17 cellular contexts compared by ENCODE assay signal in the genomic region with DNA sequence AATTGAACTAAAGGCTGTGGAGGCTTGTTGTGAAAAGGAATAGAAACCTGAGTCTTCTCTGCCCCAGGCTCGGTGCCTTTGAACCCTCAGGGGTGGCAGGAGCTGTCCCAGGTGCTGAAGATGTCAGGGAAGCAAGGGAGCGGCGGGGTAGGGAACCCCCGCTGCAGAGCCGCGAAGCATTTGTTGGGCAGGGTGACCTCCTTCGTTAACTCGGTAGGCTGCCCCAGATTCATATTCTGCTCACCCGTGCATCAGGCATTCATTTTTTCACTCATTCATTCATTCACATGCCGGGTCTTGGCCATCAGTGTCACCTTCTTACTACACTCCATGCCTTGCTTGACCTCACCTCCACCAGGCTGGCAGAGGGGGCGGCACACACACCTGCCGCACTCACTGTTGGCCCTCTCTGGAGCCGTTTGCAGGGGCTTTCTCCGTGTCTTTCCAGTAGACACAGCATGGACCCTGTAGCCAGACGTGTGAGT.
DNase-seq lines count a peak whose midpoint lies in the region; ATAC-seq, FAIRE-seq and TF ChIP-seq lines count a peak whose summit lies in the region.
"Had no signal": no experiment of that assay in that cellular context is flagged by ENCODE, and none has a peak within 500 bp of the region (broad histone marks: within the 10 kb centered on the region; RNA-seq: fewer than 3 reads in every experiment).

No MANE protein-coding gene starts in this region.

- H3K4me1 ChIP-seq in DND-41 (ENCODE audit: insufficient read depth, low read length) (no peaks in the 10 kb centered on the region), HEK293 (ENCODE audit: control insufficient read depth, insufficient read depth, low read length) (0 out of 2 replicates have a peak, but pooled peaks cover 6% of the 10 kb centered on the region), neural progenitor cell (no peaks in the 10 kb centered on the region)
- no peaks in the 10 kb centered on the region for H3K4me1 ChIP-seq in naive thymus-derived CD4-positive, alpha-beta T cell (ENCODE audit: control insufficient read depth in 2 of 2, insufficient read depth in 2 of 2, low read length in 2 of 2)
- H3K4me1 ChIP-seq: gastroesophageal sphincter, vagina had no signal

- H3K9me3 Mint-ChIP-seq in chondrocyte (ENCODE audit: low read depth) (peaks cover 35% of the 10 kb centered on the region), neural progenitor cell (peaks cover 2% of the 10 kb centered on the region)
- peaks cover 0 to 3% (median 0%) of the 10 kb centered on the region in 11 donors for H3K9me3 Mint-ChIP-seq in naive thymus-derived CD4-positive, alpha-beta T cell
- H3K9me3 Mint-ChIP-seq: stimulated activated effector memory CD8-positive, alpha-beta T cell treated with anti-CD3 and anti-CD28 coated beads, Interleukin-12 subunit alpha, Interleukin-12 subunit beta, amount 100 ng/mL, for 72 hours had no signal

- peak; percentile 54 for DNase-seq in DND-41
- peak; percentile 61 for DNase-seq in chondrocyte (ENCODE audit: low spot score)
- peak; percentile 81 for DNase-seq in neural progenitor cell (ENCODE audit: low spot score)
- DNase-seq in naive thymus-derived CD4-positive, alpha-beta T cell = no peak
- DNase-seq in SW480 (ENCODE audit: low spot score) = no peak
- no peak for DNase-seq in H54 (ENCODE audit: insufficient read length, low spot score)
- DNase-seq: kidney glomerular epithelial cell; NCI-H1092 treated with DMSO at 0.1 percent for 48 hours; NCI-H2171 treated with DMSO at 0.1 percent for 48 hours; retina; stimulated activated CD4-positive, alpha-beta T cell treated with anti-CD3 and anti-CD28 coated beads, Interleukin-4, amount 100 ng/mL, for 4 hours had no signal

- no peak for FAIRE-seq in H54 (lab: Jason Lieb, UNC)
- FAIRE-seq: bronchial epithelial cell had no signal

- H3K27me3 Mint-ChIP-seq in chondrocyte (ENCODE audit: low read depth) = no peaks in the 10 kb centered on the region
- peaks cover 11% of the 10 kb centered on the region for H3K27me3 Mint-ChIP-seq in neural progenitor cell (ENCODE audit: insufficient read depth, low read depth)
- peaks cover 0 to 34% (median 15%) of the 10 kb centered on the region in 5 donors for H3K27me3 Mint-ChIP-seq in naive thymus-derived CD4-positive, alpha-beta T cell

- POLR2A ChIA-PET in HEK293 (lab: Yijun Ruan, JAX) = no interaction called here
- POLR2A ChIA-PET in naive thymus-derived CD4-positive, alpha-beta T cell (lab: Charles Lee) = no interaction called here

- no peaks in the 10 kb centered on the region for H3K36me3 ChIP-seq in DND-41 (ENCODE audit: insufficient read depth, low read length)
- no peaks in the 10 kb centered on the region for H3K36me3 ChIP-seq in HEK293 (ENCODE audit: control insufficient read depth in 2 of 2, insufficient read depth in 1 of 2, low read length in 2 of 2)
- no peaks in the 10 kb centered on the region for H3K36me3 ChIP-seq in neural progenitor cell
- no peaks in the 10 kb centered on the region for H3K36me3 ChIP-seq in naive thymus-derived CD4-positive, alpha-beta T cell (ENCODE audit: control insufficient read depth in 2 of 3, insufficient read depth in 3 of 3, low read length in 3 of 3)
- H3K36me3 ChIP-seq: gastroesophageal sphincter, vagina had no signal

- H3K4me3 ChIP-seq in DND-41 (ENCODE audit: low read depth in 1 of 2, low read length in 2 of 2) (no peak overlapping the region), HEK293 (ENCODE audit: low read depth, low read length) (no peak overlapping the region), neural progenitor cell (no peak overlapping the region)
- H3K4me3 ChIP-seq in naive thymus-derived CD4-positive, alpha-beta T cell (ENCODE audit: low read length) = no peak overlapping the region
- H3K4me3 ChIP-seq: gastroesophageal sphincter, vagina had no signal

- H3K27me3 ChIP-seq in DND-41 (ENCODE audit: insufficient read depth, low read length, poor library complexity) (no peaks in the 10 kb centered on the region), neural progenitor cell (no peaks in the 10 kb centered on the region)
- no peaks in the 10 kb centered on the region for H3K27me3 ChIP-seq in naive thymus-derived CD4-positive, alpha-beta T cell (ENCODE audit: control insufficient read depth in 2 of 2, insufficient read depth in 2 of 2, low read length in 2 of 2)
- H3K27me3 ChIP-seq: vagina had no signal

- H3K4me1 Mint-ChIP-seq in chondrocyte (ENCODE audit: low read depth) = no peaks in the 10 kb centered on the region
- H3K4me1 Mint-ChIP-seq in neural progenitor cell = no peaks in the 10 kb centered on the region
- no peaks in the 10 kb centered on the region for H3K4me1 Mint-ChIP-seq in naive thymus-derived CD4-positive, alpha-beta T cell
- H3K4me1 Mint-ChIP-seq: stimulated activated effector memory CD8-positive, alpha-beta T cell treated with anti-CD3 and anti-CD28 coated beads, Interleukin-12 subunit alpha, Interleukin-12 subunit beta, amount 100 ng/mL, for 72 hours had no signal

- H3K79me2 ChIP-seq in DND-41 (ENCODE audit: insufficient read depth, low read length) (no peaks in the 10 kb centered on the region), neural progenitor cell (ENCODE audit: low read depth) (no peaks in the 10 kb centered on the region)

- H3K4me3 Mint-ChIP-seq in chondrocyte (ENCODE audit: unreplicated experiment) (no peak overlapping the region), neural progenitor cell (peak overlapping the region; percentile 52)
- H3K4me3 Mint-ChIP-seq in naive thymus-derived CD4-positive, alpha-beta T cell = no peak overlapping the region
- H3K4me3 Mint-ChIP-seq: stimulated activated effector memory CD8-positive, alpha-beta T cell treated with anti-CD3 and anti-CD28 coated beads, Interleukin-12 subunit alpha, Interleukin-12 subunit beta, amount 100 ng/mL, for 72 hours had no signal

- H3K27ac ChIP-seq in DND-41 (ENCODE audit: low read length) = no peak overlapping the region
- no peak overlapping the region for H3K27ac ChIP-seq in HEK293 (ENCODE audit: extremely low read depth, low read depth, low read length)
- H3K27ac ChIP-seq in neural progenitor cell = no peak overlapping the region
- no peak overlapping the region for H3K27ac ChIP-seq in naive thymus-derived CD4-positive, alpha-beta T cell (ENCODE audit: low read depth, low read length)
- H3K27ac ChIP-seq: C4-2B, gastroesophageal sphincter, vagina had no signal

- H4K20me1 ChIP-seq in DND-41 (ENCODE audit: insufficient read depth, low read length) (peaks cover 16% of the 10 kb centered on the region), neural progenitor cell (ENCODE audit: low read depth) (peaks cover 4% of the 10 kb centered on the region)

- H3K4me2 ChIP-seq in DND-41 (ENCODE audit: insufficient read depth, low read length) (no peak overlapping the region), neural progenitor cell (no peak overlapping the region)

- intact Hi-C loops in naive thymus-derived CD4-positive, alpha-beta T cell (cut with micrococcal nuclease) = no loop called here

- H2AFZ ChIP-seq in DND-41 (ENCODE audit: low read depth, low read length) = no peak overlapping the region
- H2AFZ ChIP-seq in neural progenitor cell (replicated peaks) = no peak overlapping the region

- H3K27ac Mint-ChIP-seq in chondrocyte (ENCODE audit: unreplicated experiment) (no peak overlapping the region), neural progenitor cell (no peak overlapping the region)
- no peak overlapping the region for H3K27ac Mint-ChIP-seq in naive thymus-derived CD4-positive, alpha-beta T cell
- H3K27ac Mint-ChIP-seq: stimulated activated effector memory CD8-positive, alpha-beta T cell treated with anti-CD3 and anti-CD28 coated beads, Interleukin-12 subunit alpha, Interleukin-12 subunit beta, amount 100 ng/mL, for 72 hours had no signal

- TF ChIP-seq CTCF in DND-41 (IDR thresholded peaks at IDR 0.05; ENCODE audit: borderline replicate concordance, extremely low read depth, low read length, poor library complexity, severe bottlenecking) = no peak
- no peak for TF ChIP-seq CTCF in HEK293 (tag by site-specific recombination; IDR thresholded peaks at IDR 0.05)
- TF ChIP-seq CTCF in chondrocyte (IDR thresholded peaks at IDR 0.05) = no peak
- TF ChIP-seq CTCF in neural progenitor cell (IDR thresholded peaks at IDR 0.05) = no peak

- H3K36me3 Mint-ChIP-seq in chondrocyte (ENCODE audit: low read depth) (no peaks in the 10 kb centered on the region), neural progenitor cell (no peaks in the 10 kb centered on the region)
- H3K36me3 Mint-ChIP-seq in naive thymus-derived CD4-positive, alpha-beta T cell = peaks cover 0 to 4% (median 0%) of the 10 kb centered on the region in 5 donors
- H3K36me3 Mint-ChIP-seq: stimulated activated effector memory CD8-positive, alpha-beta T cell treated with anti-CD3 and anti-CD28 coated beads, Interleukin-12 subunit alpha, Interleukin-12 subunit beta, amount 100 ng/mL, for 72 hours had no signal

- ATAC-seq in DND-41 (ENCODE audit: insufficient read depth, low read depth) = peak; percentile 45; the same call in 1 of the 3 replicates
- ATAC-seq in naive thymus-derived CD4-positive, alpha-beta T cell = no peak
- ATAC-seq: gastroesophageal sphincter; stimulated activated effector memory CD8-positive, alpha-beta T cell treated with anti-CD3 and anti-CD28 coated beads, Interleukin-12 subunit alpha, Interleukin-12 subunit beta, amount 100 ng/mL, for 72 hours had no signal

- H3K9me3 ChIP-seq in DND-41 (ENCODE audit: insufficient read depth, low read length, severe bottlenecking) (no peaks in the 10 kb centered on the region), HEK293 (ENCODE audit: control insufficient read depth, insufficient read depth, low read depth, low read length) (no peaks in the 10 kb centered on the region), neural progenitor cell (ENCODE audit: low read depth) (no peaks in the 10 kb centered on the region)
- no peaks in the 10 kb centered on the region for H3K9me3 ChIP-seq in naive thymus-derived CD4-positive, alpha-beta T cell (ENCODE audit: control insufficient read depth in 2 of 3, low read length in 3 of 3)
- H3K9me3 ChIP-seq: gastroesophageal sphincter, vagina had no signal

- H3K9ac ChIP-seq in DND-41 (ENCODE audit: low read depth, low read length) (no peak overlapping the region), neural progenitor cell (no peak overlapping the region)

- H3F3A ChIP-seq in neural progenitor cell (ENCODE audit: low read depth) = no peaks in the 10 kb centered on the region

- CTCF ChIA-PET in HEK293 (lab: Yijun Ruan, JAX) = no interaction called here
- CTCF ChIA-PET in naive thymus-derived CD4-positive, alpha-beta T cell (lab: Charles Lee) = no interaction called here

- no peak for TF ChIP-seq POLR2A in H54 (IDR thresholded peaks at IDR 0.05; ENCODE audit: low read depth, low read length)

TF ChIP-seq in HEK293, 187 proteins besides CTCF, POLR2A, EP300 and RAD21 (continues in another document):
- TF ChIP-seq HOXA7 (CRISPR knock-in tag; IDR thresholded peaks at IDR 0.05; ENCODE audit: borderline replicate concordance) = no peak

Comparison
In these comparisons a context has a peak if more than half of its experiments do, and no peak if none do; other contexts are left out.
1. DNase-seq: peak in DND-41 (single experiment), chondrocyte (single experiment) and neural progenitor cell (single experiment); none in naive thymus-derived CD4-positive, alpha-beta T cell (0 of 9), SW480 (single experiment) and H54 (single experiment).